In the genomic region with DNA sequence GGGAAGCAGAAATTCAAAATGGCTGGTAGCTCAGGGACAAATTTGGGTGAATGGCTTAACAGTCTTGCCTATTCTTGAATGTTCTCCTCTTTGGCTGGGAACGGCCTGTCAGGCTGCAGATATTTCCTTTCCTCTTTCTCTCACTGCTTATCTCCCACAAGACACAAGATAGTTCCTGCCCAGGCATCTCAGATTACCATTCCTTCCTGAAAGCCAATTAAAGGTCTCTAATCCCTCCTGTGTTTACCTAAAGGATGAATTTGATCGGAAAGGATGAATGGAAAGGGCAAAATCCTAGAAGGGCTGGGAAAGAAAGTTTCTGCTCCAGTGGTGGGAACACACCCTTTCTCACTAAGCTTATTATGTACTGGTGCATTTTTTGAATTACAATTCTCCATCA, we compare ENCODE assay signal across 21 cellular contexts.
DNase-seq lines count a peak whose midpoint lies in the region; ATAC-seq, FAIRE-seq and TF ChIP-seq lines count a peak whose summit lies in the region.
"Had no signal": no experiment of that assay in that cellular context is flagged by ENCODE, and none has a peak within 500 bp of the region (broad histone marks: within the 10 kb centered on the region; RNA-seq: fewer than 3 reads in every experiment).

No MANE protein-coding gene starts in this region.

- intact Hi-C loops in IMR-90 (cut with micrococcal nuclease) = no loop called here

- no CpG with 5 or more reads among the region's 2 CpGs for WGBS in IMR-90 (ENCODE audit: extremely low coverage in 2 of 2, insufficient read length in 1 of 2), 2 experiments

- H3K4me2 ChIP-seq in IMR-90 (ENCODE audit: low read depth, low read length) (no peak overlapping the region), astrocyte (ENCODE audit: low read length) (no peak overlapping the region)
- H3K4me2 ChIP-seq: BLaER1 had no signal

- no peaks in the 10 kb centered on the region for H3K9me1 ChIP-seq in IMR-90 (ENCODE audit: insufficient read depth, low read length)

- no peak overlapping the region for H2BK20ac ChIP-seq in IMR-90 (ENCODE audit: low read depth, low read length)

- H2AK9ac ChIP-seq in IMR-90 (replicated peaks; ENCODE audit: low read depth, low read length, poor library complexity) = no peak overlapping the region

- H4K91ac ChIP-seq in IMR-90 (ENCODE audit: insufficient read depth, low read depth, low read length) = no peak overlapping the region

- H4K5ac ChIP-seq in IMR-90 (ENCODE audit: low read depth, low read length) = no peak overlapping the region

- no peak overlapping the region for H3K23ac ChIP-seq in IMR-90 (ENCODE audit: low read depth, low read length)

- no peak overlapping the region for H2BK15ac ChIP-seq in IMR-90 (ENCODE audit: low read depth, low read length)

- no peak overlapping the region for H3K56ac ChIP-seq in IMR-90 (ENCODE audit: extremely low read depth, insufficient read depth, low read length)

- no TSS peak for BruUV-seq in IMR-90 (replicated peaks; lab: Mats Ljungman, UMichigan)

- H3K4me3 Mint-ChIP-seq in astrocyte (ENCODE audit: unreplicated experiment) = no peak overlapping the region
- H3K4me3 Mint-ChIP-seq: activated naive CD4-positive, alpha-beta T cell treated with anti-CD3 and anti-CD28 coated beads, Interleukin-2, amount 50 U/mL, for 24 hours had no signal

- no peak for TF ChIP-seq RAD21 in IMR-90 (IDR thresholded peaks at IDR 0.05; ENCODE audit: low read length)

- H3K27me3 ChIP-seq in IMR-90 (ENCODE audit: control insufficient read depth, insufficient read depth, low read length) = no peaks in the 10 kb centered on the region
- H3K27me3 ChIP-seq in astrocyte (ENCODE audit: insufficient read depth, low read length) = no peaks in the 10 kb centered on the region
- H3K27me3 ChIP-seq: BLaER1, colonic mucosa, sigmoid colon had no signal

- TF ChIP-seq CTCF in C4-2B (conservative IDR thresholded peaks at IDR 0.05) = no peak
- TF ChIP-seq CTCF in IMR-90 (conservative IDR thresholded peaks at IDR 0.05; ENCODE audit: low read depth, low read length) = no peak
- TF ChIP-seq CTCF in astrocyte (IDR thresholded peaks at IDR 0.05; ENCODE audit: insufficient read depth, low read depth, low read length) = no peak

- H2AK5ac ChIP-seq in IMR-90 (ENCODE audit: low read depth, low read length) = no peak overlapping the region

- peak overlapping the region; percentile 25; the same call in 1 of the 2 replicates for H3K27ac ChIP-seq in C4-2B
- H3K27ac ChIP-seq in IMR-90 (ENCODE audit: insufficient read depth, low read length) = no peak overlapping the region
- H3K27ac ChIP-seq in astrocyte (ENCODE audit: low read depth, low read length) = no peak overlapping the region
- H3K27ac ChIP-seq: BLaER1, colonic mucosa, sigmoid colon, SK-N-MC had no signal

- no peak overlapping the region for H2BK5ac ChIP-seq in IMR-90 (ENCODE audit: low read depth, low read length, poor library complexity, severe bottlenecking)

- no peaks in the 10 kb centered on the region for H3K9me3 ChIP-seq in IMR-90 (ENCODE audit: control insufficient read depth, insufficient read depth, low read length)
- H3K9me3 ChIP-seq in astrocyte (ENCODE audit: insufficient read depth, low read depth, low read length) = no peaks in the 10 kb centered on the region
- H3K9me3 ChIP-seq: BLaER1, colonic mucosa, sigmoid colon had no signal

- POLR2A ChIA-PET in IMR-90 (lab: Charles Lee; ENCODE audit: unreplicated experiment) = no interaction called here

- no peaks in the 10 kb centered on the region for H3K79me2 ChIP-seq in astrocyte (ENCODE audit: insufficient read depth, low read length)

- dilution Hi-C loops in IMR-90 (cut with HindIII; ENCODE audit: low sequenced_read_pairs, unreplicated experiment) = no loop called here

- no peak overlapping the region for H3K4ac ChIP-seq in IMR-90 (ENCODE audit: low read depth, low read length)

- H3K18ac ChIP-seq in IMR-90 (ENCODE audit: low read depth, low read length) = no peak overlapping the region

- no peak for TF ChIP-seq POLR2A in IMR-90 (IDR thresholded peaks at IDR 0.05; ENCODE audit: low read depth, low read length)

- DNase-seq in IMR-90 (peak; percentile 39), astrocyte (ENCODE audit: low read depth) (peak; percentile 41), iris pigment epithelial cell (ENCODE audit: low read depth) (peak; percentile 44), ecto neural progenitor cell (ENCODE audit: low spot score) (no peak)
- DNase-seq: activated CD4-positive, alpha-beta T cell treated with anti-CD3 and anti-CD28 coated beads for 1 hour; activated T-cell treated with anti-CD3 and anti-CD28 coated beads, Interleukin-2, amount 50 U/mL, for 48 hours; colonic mucosa; islet precursor cell; KBM-7; NCI-H1436 treated with DMSO at 0.1 percent for 48 hours; NCI-H226; sigmoid colon had no signal

- H3K4me3 ChIP-seq in IMR-90 (ENCODE audit: insufficient read depth, low read depth, low read length) (no peak overlapping the region), astrocyte (ENCODE audit: insufficient read depth, low read depth, low read length) (no peak overlapping the region)
- H3K4me3 ChIP-seq: BLaER1, colonic mucosa, lung, sigmoid colon, SK-N-MC had no signal

- no peak overlapping the region for H3K9ac ChIP-seq in IMR-90 (ENCODE audit: low read depth, low read length)
- no peak overlapping the region for H3K9ac ChIP-seq in astrocyte (ENCODE audit: low read length)
- H3K9ac ChIP-seq: BLaER1 had no signal

- H3K36me3 Mint-ChIP-seq in astrocyte (ENCODE audit: low read depth, unreplicated experiment) = no peaks in the 10 kb centered on the region
- H3K36me3 Mint-ChIP-seq: activated naive CD4-positive, alpha-beta T cell treated with anti-CD3 and anti-CD28 coated beads, Interleukin-2, amount 50 U/mL, for 24 hours had no signal

- H4K8ac ChIP-seq in IMR-90 (ENCODE audit: low read depth in 2 of 2, low read length in 2 of 2) = no peak overlapping the region

- no peak overlapping the region for H3K27ac Mint-ChIP-seq in astrocyte (ENCODE audit: unreplicated experiment)
- H3K27ac Mint-ChIP-seq: activated naive CD4-positive, alpha-beta T cell treated with anti-CD3 and anti-CD28 coated beads, Interleukin-2, amount 50 U/mL, for 24 hours had no signal

- no peaks in the 10 kb centered on the region for H4K20me1 ChIP-seq in IMR-90 (ENCODE audit: insufficient read depth, low read length)
- no peaks in the 10 kb centered on the region for H4K20me1 ChIP-seq in astrocyte (ENCODE audit: insufficient read depth, low read length)
- H4K20me1 ChIP-seq: BLaER1 had no signal

- peaks cover 2% of the 10 kb centered on the region for H3K27me3 Mint-ChIP-seq in astrocyte (ENCODE audit: low read depth, unreplicated experiment)

- CTCF ChIA-PET in IMR-90 (lab: Yijun Ruan, JAX) = no interaction called here

- H2AFZ ChIP-seq in IMR-90 (replicated peaks; ENCODE audit: low read length, poor library complexity) (no peak overlapping the region), astrocyte (ENCODE audit: low read depth, low read length) (no peak overlapping the region)

- H3K4me1 ChIP-seq in IMR-90 (ENCODE audit: control insufficient read depth, insufficient read depth, low read length) (no peaks in the 10 kb centered on the region), astrocyte (ENCODE audit: insufficient read depth, low read length) (peaks cover 5% of the 10 kb centered on the region)
- H3K4me1 ChIP-seq: BLaER1, colonic mucosa, sigmoid colon had no signal

- FAIRE-seq in astrocyte (lab: Jason Lieb, UNC) = no peak
- FAIRE-seq: urothelium cell line had no signal

- no peak overlapping the region for H2BK120ac ChIP-seq in IMR-90 (ENCODE audit: low read depth, low read length)

- H3K79me1 ChIP-seq in IMR-90 (ENCODE audit: low read depth in 1 of 2, low read length in 2 of 2) = no peaks in the 10 kb centered on the region

- no peak overlapping the region for H3K14ac ChIP-seq in IMR-90 (replicated peaks; ENCODE audit: low read depth, low read length)

- ATAC-seq in IMR-90 (ENCODE audit: low read depth) (no peak), GM21423 (IDR thresholded peaks at IDR 0.05; ENCODE audit: unreplicated experiment) (no peak), HG02642 (IDR thresholded peaks at IDR 0.05; ENCODE audit: poor library complexity, unreplicated experiment) (no peak), GM19395 (IDR thresholded peaks at IDR 0.05; ENCODE audit: unreplicated experiment) (no peak)

- H3K9me3 Mint-ChIP-seq in astrocyte (ENCODE audit: unreplicated experiment) = peaks cover 2% of the 10 kb centered on the region

- in situ Hi-C loops in IMR-90 (cut with MboI; ENCODE audit: low sequenced_read_pairs) = no loop called here

- H3K36me3 ChIP-seq in IMR-90 (ENCODE audit: control insufficient read depth, insufficient read depth, low read length) (no peaks in the 10 kb centered on the region), astrocyte (ENCODE audit: insufficient read depth, low read length) (no peaks in the 10 kb centered on the region)
- H3K36me3 ChIP-seq: BLaER1, colonic mucosa, sigmoid colon had no signal

- H3K4me1 Mint-ChIP-seq in astrocyte (ENCODE audit: low read depth, unreplicated experiment) = peaks cover 12% of the 10 kb centered on the region
- H3K4me1 Mint-ChIP-seq: activated naive CD4-positive, alpha-beta T cell treated with anti-CD3 and anti-CD28 coated beads, Interleukin-2, amount 50 U/mL, for 24 hours had no signal

TF ChIP-seq in IMR-90, 13 proteins besides CTCF, POLR2A, EP300 and RAD21 (continues in another document):
- TF ChIP-seq NFE2L2 (IDR thresholded peaks at IDR 0.05; ENCODE audit: low read depth, low read length) (no peak), MAFK (IDR thresholded peaks at IDR 0.05; ENCODE audit: low read depth, low read length) (no peak), MXI1 (IDR thresholded peaks at IDR 0.05; ENCODE audit: borderline replicate concordance, low read depth, low read length) (no peak), RFX5 (IDR thresholded peaks at IDR 0.05; ENCODE audit: low read depth, low read length) (no peak), SMC3 (IDR thresholded peaks at IDR 0.05; ENCODE audit: low read depth, low read length) (no peak)
- TF ChIP-seq, protein P1, sequence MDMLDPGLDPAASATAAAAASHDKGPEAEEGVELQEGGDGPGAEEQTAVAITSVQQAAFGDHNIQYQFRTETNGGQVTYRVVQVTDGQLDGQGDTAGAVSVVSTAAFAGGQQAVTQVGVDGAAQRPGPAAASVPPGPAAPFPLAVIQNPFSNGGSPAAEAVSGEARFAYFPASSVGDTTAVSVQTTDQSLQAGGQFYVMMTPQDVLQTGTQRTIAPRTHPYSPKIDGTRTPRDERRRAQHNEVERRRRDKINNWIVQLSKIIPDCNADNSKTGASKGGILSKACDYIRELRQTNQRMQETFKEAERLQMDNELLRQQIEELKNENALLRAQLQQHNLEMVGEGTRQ (IDR thresholded peaks at IDR 0.05; ENCODE audit: low read depth, low read length) = no peak
- TF ChIP-seq, protein P2, sequence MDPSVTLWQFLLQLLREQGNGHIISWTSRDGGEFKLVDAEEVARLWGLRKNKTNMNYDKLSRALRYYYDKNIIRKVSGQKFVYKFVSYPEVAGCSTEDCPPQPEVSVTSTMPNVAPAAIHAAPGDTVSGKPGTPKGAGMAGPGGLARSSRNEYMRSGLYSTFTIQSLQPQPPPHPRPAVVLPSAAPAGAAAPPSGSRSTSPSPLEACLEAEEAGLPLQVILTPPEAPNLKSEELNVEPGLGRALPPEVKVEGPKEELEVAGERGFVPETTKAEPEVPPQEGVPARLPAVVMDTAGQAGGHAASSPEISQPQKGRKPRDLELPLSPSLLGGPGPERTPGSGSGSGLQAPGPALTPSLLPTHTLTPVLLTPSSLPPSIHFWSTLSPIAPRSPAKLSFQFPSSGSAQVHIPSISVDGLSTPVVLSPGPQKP (IDR thresholded peaks at IDR 0.05; ENCODE audit: borderline replicate concordance, low read depth, low read length) = no peak
